3 cellular contexts compared by ENCODE assay signal in genomic region chr6:24636681-24637080, GRCh38.
TF ChIP-seq lines count a peak whose summit lies in the region.

No MANE protein-coding gene starts in this region.

TF ChIP-seq in HepG2, 621 proteins besides CTCF, POLR2A, EP300 and RAD21:
- TF ChIP-seq RFX3 (CRISPR knock-in tag; IDR thresholded peaks at IDR 0.05) (no peak), ZFAT (CRISPR knock-in tag; conservative IDR thresholded peaks at IDR 0.05) (no peak), ZNF383 (CRISPR knock-in tag; IDR thresholded peaks at IDR 0.05; ENCODE audit: borderline replicate concordance) (no peak), MAFF (IDR thresholded peaks at IDR 0.05; ENCODE audit: low read depth, low read length) (peak; percentile 54), NR2F2 (IDR thresholded peaks at IDR 0.05; ENCODE audit: borderline replicate concordance, low read depth) (no peak), MAFK (conservative IDR thresholded peaks at IDR 0.05 in 1 of 2, IDR thresholded peaks at IDR 0.05 in 1 of 2; ENCODE audit: low read length in 2 of 2) (peak; percentile 32 to 75; a peak in 3 of 4 replicates), ZNF207 (IDR thresholded peaks at IDR 0.05; ENCODE audit: borderline replicate concordance) (no peak)

TF ChIP-seq in A549, 52 proteins besides CTCF, POLR2A, EP300 and RAD21:
- peak; percentile 10 for TF ChIP-seq MAFK (IDR thresholded peaks at IDR 0.05; ENCODE audit: partially characterized antibody)
- TF ChIP-seq JUNB (IDR thresholded peaks at IDR 0.05): no peak

TF ChIP-seq in K562, 482 proteins besides CTCF, POLR2A, EP300 and RAD21:
- TF ChIP-seq ZNF316 (IDR thresholded peaks at IDR 0.05) (peak; percentile 42; the same call in 1 of the 2 replicates), ETV6 (IDR thresholded peaks at IDR 0.05; ENCODE audit: borderline replicate concordance in 1 of 2, low read depth in 2 of 2, low read length in 1 of 2) (no peak), ETV6 (CRISPR knock-in tag; IDR thresholded peaks at IDR 0.05; ENCODE audit: borderline replicate concordance) (no peak), GTF2E2 (tag; IDR thresholded peaks at IDR 0.05) (no peak)
